1 cellular context compared by ENCODE assay signal in genomic region chr10:99938563-99938962, GRCh38.
TF ChIP-seq lines count a peak whose summit lies in the region.

No MANE protein-coding gene starts in this region.

TF ChIP-seq in GM12878, 131 proteins besides CTCF, POLR2A, EP300 and RAD21 (continued from another document):
- TF ChIP-seq, protein P1, sequence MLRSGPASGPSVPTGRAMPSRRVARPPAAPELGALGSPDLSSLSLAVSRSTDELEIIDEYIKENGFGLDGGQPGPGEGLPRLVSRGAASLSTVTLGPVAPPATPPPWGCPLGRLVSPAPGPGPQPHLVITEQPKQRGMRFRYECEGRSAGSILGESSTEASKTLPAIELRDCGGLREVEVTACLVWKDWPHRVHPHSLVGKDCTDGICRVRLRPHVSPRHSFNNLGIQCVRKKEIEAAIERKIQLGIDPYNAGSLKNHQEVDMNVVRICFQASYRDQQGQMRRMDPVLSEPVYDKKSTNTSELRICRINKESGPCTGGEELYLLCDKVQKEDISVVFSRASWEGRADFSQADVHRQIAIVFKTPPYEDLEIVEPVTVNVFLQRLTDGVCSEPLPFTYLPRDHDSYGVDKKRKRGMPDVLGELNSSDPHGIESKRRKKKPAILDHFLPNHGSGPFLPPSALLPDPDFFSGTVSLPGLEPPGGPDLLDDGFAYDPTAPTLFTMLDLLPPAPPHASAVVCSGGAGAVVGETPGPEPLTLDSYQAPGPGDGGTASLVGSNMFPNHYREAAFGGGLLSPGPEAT (IDR thresholded peaks at IDR 0.05; ENCODE audit: low read depth) = peak; percentile 73; the same call in 1 of the 2 replicates
- peak; percentile 63; the same call in 1 of the 2 replicates for TF ChIP-seq ATF7 (IDR thresholded peaks at IDR 0.05; ENCODE audit: low read depth)
- TF ChIP-seq RUNX3 (IDR thresholded peaks at IDR 0.05; ENCODE audit: low read length) = peak; percentile 42; the same call in 1 of the 2 replicates
- peak; percentile 71 for TF ChIP-seq NBN (IDR thresholded peaks at IDR 0.05)
- TF ChIP-seq NR2C1 (IDR thresholded peaks at IDR 0.05) = no peak
- TF ChIP-seq MTA2 (IDR thresholded peaks at IDR 0.05; ENCODE audit: low read depth) = peak; percentile 64
- TF ChIP-seq POU2F2 (IDR thresholded peaks at IDR 0.05; ENCODE audit: borderline replicate concordance, low read depth, low read length) = peak; percentile 92; the same call in 2 of the 3 replicates
- peak; percentile 90 for TF ChIP-seq JUND (IDR thresholded peaks at IDR 0.05; ENCODE audit: low read depth, low read length)
- 0 out of 2 replicates have a peak, but pooled peaks have one; percentile 51 for TF ChIP-seq CBX5 (IDR thresholded peaks at IDR 0.05; ENCODE audit: low read depth)
- peak; percentile 50; the same call in 1 of the 2 replicates for TF ChIP-seq BCL11A (IDR thresholded peaks at IDR 0.05; ENCODE audit: low read depth, low read length)
- TF ChIP-seq KAT2A (conservative IDR thresholded peaks at IDR 0.05; ENCODE audit: control insufficient read depth, low read depth, low read length) = no peak
- TF ChIP-seq, protein P2, sequence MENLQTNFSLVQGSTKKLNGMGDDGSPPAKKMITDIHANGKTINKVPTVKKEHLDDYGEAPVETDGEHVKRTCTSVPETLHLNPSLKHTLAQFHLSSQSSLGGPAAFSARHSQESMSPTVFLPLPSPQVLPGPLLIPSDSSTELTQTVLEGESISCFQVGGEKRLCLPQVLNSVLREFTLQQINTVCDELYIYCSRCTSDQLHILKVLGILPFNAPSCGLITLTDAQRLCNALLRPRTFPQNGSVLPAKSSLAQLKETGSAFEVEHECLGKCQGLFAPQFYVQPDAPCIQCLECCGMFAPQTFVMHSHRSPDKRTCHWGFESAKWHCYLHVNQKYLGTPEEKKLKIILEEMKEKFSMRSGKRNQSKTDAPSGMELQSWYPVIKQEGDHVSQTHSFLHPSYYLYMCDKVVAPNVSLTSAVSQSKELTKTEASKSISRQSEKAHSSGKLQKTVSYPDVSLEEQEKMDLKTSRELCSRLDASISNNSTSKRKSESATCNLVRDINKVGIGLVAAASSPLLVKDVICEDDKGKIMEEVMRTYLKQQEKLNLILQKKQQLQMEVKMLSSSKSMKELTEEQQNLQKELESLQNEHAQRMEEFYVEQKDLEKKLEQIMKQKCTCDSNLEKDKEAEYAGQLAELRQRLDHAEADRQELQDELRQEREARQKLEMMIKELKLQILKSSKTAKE (IDR thresholded peaks at IDR 0.05; ENCODE audit: low read depth, poor library complexity, severe bottlenecking) = peak; percentile 78
- TF ChIP-seq BMI1 (IDR thresholded peaks at IDR 0.05; ENCODE audit: borderline replicate concordance) = peak; percentile 40; the same call in 1 of the 2 replicates
- TF ChIP-seq IRF4 (IDR thresholded peaks at IDR 0.05; ENCODE audit: low read depth, low read length) = peak; percentile 77
- TF ChIP-seq CREB1 (IDR thresholded peaks at IDR 0.05; ENCODE audit: low read depth) = 0 out of 2 replicates have a peak, but pooled peaks have one; percentile 16
- no peak for TF ChIP-seq ZBED1 (IDR thresholded peaks at IDR 0.05; ENCODE audit: borderline replicate concordance)
- TF ChIP-seq, protein P3, sequence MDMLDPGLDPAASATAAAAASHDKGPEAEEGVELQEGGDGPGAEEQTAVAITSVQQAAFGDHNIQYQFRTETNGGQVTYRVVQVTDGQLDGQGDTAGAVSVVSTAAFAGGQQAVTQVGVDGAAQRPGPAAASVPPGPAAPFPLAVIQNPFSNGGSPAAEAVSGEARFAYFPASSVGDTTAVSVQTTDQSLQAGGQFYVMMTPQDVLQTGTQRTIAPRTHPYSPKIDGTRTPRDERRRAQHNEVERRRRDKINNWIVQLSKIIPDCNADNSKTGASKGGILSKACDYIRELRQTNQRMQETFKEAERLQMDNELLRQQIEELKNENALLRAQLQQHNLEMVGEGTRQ (IDR thresholded peaks at IDR 0.05; ENCODE audit: borderline replicate concordance, low read depth, low read length) = no peak
- peak in 1 of 2 experiments; percentile 36; a peak in 1 of 4 replicates for TF ChIP-seq BHLHE40 (IDR thresholded peaks at IDR 0.05; ENCODE audit: borderline replicate concordance in 1 of 2, low read depth in 2 of 2, low read length in 1 of 2)
- no peak for TF ChIP-seq SRF (IDR thresholded peaks at IDR 0.05; ENCODE audit: low read depth in 2 of 2, low read length in 2 of 2)
- peak; percentile 66; the same call in 1 of the 2 replicates for TF ChIP-seq PAX5 (IDR thresholded peaks at IDR 0.05; ENCODE audit: borderline replicate concordance, low read depth, low read length)
- peak; percentile 56; the same call in 1 of the 2 replicates for TF ChIP-seq IKZF1 (conservative IDR thresholded peaks at IDR 0.05)
- TF ChIP-seq FOXM1 (IDR thresholded peaks at IDR 0.05; ENCODE audit: low read depth, low read length) = peak; percentile 67; the same call in 1 of the 2 replicates
- TF ChIP-seq NFIC (IDR thresholded peaks at IDR 0.05; ENCODE audit: low read depth, low read length) = peak; percentile 74
- TF ChIP-seq BCL3 (IDR thresholded peaks at IDR 0.05; ENCODE audit: borderline replicate concordance, insufficient read depth, low read depth, low read length, poor library complexity, severe bottlenecking) = peak; percentile 83
- TF ChIP-seq MXI1 (IDR thresholded peaks at IDR 0.05; ENCODE audit: low read depth, low read length) = peak; percentile 54; the same call in 1 of the 2 replicates
- 0 out of 2 replicates have a peak, but pooled peaks have one; percentile 16 for TF ChIP-seq SMARCA5 (IDR thresholded peaks at IDR 0.05)
- TF ChIP-seq TCF7 (IDR thresholded peaks at IDR 0.05; ENCODE audit: borderline replicate concordance) = peak; percentile 54; the same call in 1 of the 2 replicates
- peak; percentile 57 for TF ChIP-seq CREM (IDR thresholded peaks at IDR 0.05; ENCODE audit: low read depth)
- peak; percentile 29 for TF ChIP-seq MEF2B (IDR thresholded peaks at IDR 0.05; ENCODE audit: partially characterized antibody, poor library complexity, severe bottlenecking)
